ENCODE assay signal across 10 cellular contexts in genomic region chr6:112269165-112269564, GRCh38. TPM values are rescaled to one million over a fixed set of nuclear protein-coding genes. Genes with fewer than 3 reads are reported as not detected.
DNase-seq lines count a peak whose midpoint lies in the region; ATAC-seq and TF ChIP-seq lines count a peak whose summit lies in the region.
"Had no signal": no experiment of that assay in that cellular context is flagged by ENCODE, and none has a peak within 500 bp of the region (broad histone marks: within the 10 kb centered on the region; RNA-seq: fewer than 3 reads in every experiment).

No MANE protein-coding gene starts in this region.

- H3K4me1 ChIP-seq in BE2C (peaks cover 23% of the 10 kb centered on the region), muscle layer of duodenum (ENCODE audit: control insufficient read depth in 1 of 2, insufficient read depth in 2 of 2, low read length in 2 of 2) (peaks cover 0 to 17% of the 10 kb centered on the region in 2 donors)

- H3K4me1 Mint-ChIP-seq in stimulated activated effector memory CD8-positive, alpha-beta T cell treated with anti-CD3 and anti-CD28 coated beads, Interleukin-12 subunit alpha, Interleukin-12 subunit beta, amount 100 ng/mL, for 72 hours = peaks cover 14% of the 10 kb centered on the region
- H3K4me1 Mint-ChIP-seq: naive B cell had no signal

- H3K36me3 ChIP-seq in BE2C = no peaks in the 10 kb centered on the region
- no peaks in the 10 kb centered on the region for H3K36me3 ChIP-seq in muscle layer of duodenum (ENCODE audit: control insufficient read depth in 1 of 2, insufficient read depth in 2 of 2, low read length in 2 of 2)

- H3K36me3 Mint-ChIP-seq in stimulated activated effector memory CD8-positive, alpha-beta T cell treated with anti-CD3 and anti-CD28 coated beads, Interleukin-12 subunit alpha, Interleukin-12 subunit beta, amount 100 ng/mL, for 72 hours = no peaks in the 10 kb centered on the region
- H3K36me3 Mint-ChIP-seq: naive B cell had no signal

- no peak overlapping the region for H3K27ac Mint-ChIP-seq in stimulated activated effector memory CD8-positive, alpha-beta T cell treated with anti-CD3 and anti-CD28 coated beads, Interleukin-12 subunit alpha, Interleukin-12 subunit beta, amount 100 ng/mL, for 72 hours
- H3K27ac Mint-ChIP-seq: naive B cell had no signal

- no peaks in the 10 kb centered on the region for H3K9me3 Mint-ChIP-seq in stimulated activated effector memory CD8-positive, alpha-beta T cell treated with anti-CD3 and anti-CD28 coated beads, Interleukin-12 subunit alpha, Interleukin-12 subunit beta, amount 100 ng/mL, for 72 hours

- H3K9me3 ChIP-seq in BE2C = no peaks in the 10 kb centered on the region
- no peaks in the 10 kb centered on the region for H3K9me3 ChIP-seq in muscle layer of duodenum (ENCODE audit: control insufficient read depth in 1 of 2, low read length in 2 of 2)

- in situ Hi-C loops in GM13977 (cut with MboI; ENCODE audit: low pct_unique_long_range_greater_than_20kb, low sequenced_read_pairs, unreplicated experiment) = no loop called here

- DNase-seq in BE2C (peak; percentile 39), M059J (ENCODE audit: low read depth) (peak; percentile 61), epithelial cell of esophagus (ENCODE audit: low read depth) (peak; percentile 18), GM13977 (ENCODE audit: low spot score) (no peak), posterior cingulate gyrus (no peak)
- no peak for DNase-seq in stimulated activated effector memory CD8-positive, alpha-beta T cell treated with anti-CD3 and anti-CD28 coated beads, Interleukin-12 subunit alpha, Interleukin-12 subunit beta, amount 100 ng/mL, for 72 hours (ENCODE audit: low spot score in 2 of 2)
- DNase-seq in activated CD4-positive, CD25-positive, alpha-beta regulatory T cell treated with anti-CD3 and anti-CD28 coated beads, Interleukin-2, amount 50 U/mL, for 72 hours = no peak
- DNase-seq: activated T-cell treated with anti-CD3 and anti-CD28 coated beads, Interleukin-2, amount 50 U/mL, for 1 hour; naive B cell had no signal

- H3K27ac ChIP-seq in muscle layer of duodenum (ENCODE audit: low read length) = peak overlapping the region; percentile 41

- H3K4me3 Mint-ChIP-seq in stimulated activated effector memory CD8-positive, alpha-beta T cell treated with anti-CD3 and anti-CD28 coated beads, Interleukin-12 subunit alpha, Interleukin-12 subunit beta, amount 100 ng/mL, for 72 hours = no peak overlapping the region
- H3K4me3 Mint-ChIP-seq: naive B cell had no signal

- H3K4me3 ChIP-seq in BE2C (ENCODE audit: low read depth, low read length) (no peak overlapping the region), epithelial cell of esophagus (ENCODE audit: low read length) (no peak overlapping the region), muscle layer of duodenum (ENCODE audit: low read depth in 1 of 2, low read length in 2 of 2) (no peak overlapping the region)

- TF ChIP-seq CTCF in BE2C (IDR thresholded peaks at IDR 0.05; ENCODE audit: low read depth, low read length) (peak; percentile 69), epithelial cell of esophagus (IDR thresholded peaks at IDR 0.05; ENCODE audit: insufficient read depth, low read depth, low read length, missing control alignments) (peak; percentile 22), GM13977 (IDR thresholded peaks at IDR 0.05; ENCODE audit: extremely low read depth, insufficient read depth, missing control alignments) (no peak)

- H3K27me3 ChIP-seq in BE2C = no peaks in the 10 kb centered on the region
- no peaks in the 10 kb centered on the region for H3K27me3 ChIP-seq in muscle layer of duodenum (ENCODE audit: low read depth, low read length)

- ATAC-seq in stimulated activated effector memory CD8-positive, alpha-beta T cell treated with anti-CD3 and anti-CD28 coated beads, Interleukin-12 subunit alpha, Interleukin-12 subunit beta, amount 100 ng/mL, for 72 hours = no peak

- intact Hi-C loops in posterior cingulate gyrus (cut with DNase I) = no loop called here

RNA-seq across cellular contexts. Expression of gene LAMA4, which starts 14.8 kb away (rescaled TPM):
- 16.0 TPM for polyA plus RNA-seq in BE2C (2012; ENCODE audit: insufficient read depth, insufficient read length, low read depth)
- total RNA-seq in M059J (2014; rRNA removed; shearing (Covaris generic)) = 85.6 and 156 TPM in 2 replicates

Comparison
In these comparisons a context has a peak if more than half of its experiments do, and no peak if none do; other contexts are left out.
1. DNase-seq: peak in BE2C (single experiment), M059J (single experiment) and epithelial cell of esophagus (single experiment); none in GM13977 (single experiment), stimulated activated effector memory CD8-positive, alpha-beta T cell treated with anti-CD3 and anti-CD28 coated beads, Interleukin-12 subunit alpha, Interleukin-12 subunit beta, amount 100 ng/mL, for 72 hours (0 of 2), activated CD4-positive, CD25-positive, alpha-beta regulatory T cell treated with anti-CD3 and anti-CD28 coated beads, Interleukin-2, amount 50 U/mL, for 72 hours (single experiment) and posterior cingulate gyrus (0 of 10).